Comparison of ENCODE assay signal across 1 cellular context in the genomic region with DNA sequence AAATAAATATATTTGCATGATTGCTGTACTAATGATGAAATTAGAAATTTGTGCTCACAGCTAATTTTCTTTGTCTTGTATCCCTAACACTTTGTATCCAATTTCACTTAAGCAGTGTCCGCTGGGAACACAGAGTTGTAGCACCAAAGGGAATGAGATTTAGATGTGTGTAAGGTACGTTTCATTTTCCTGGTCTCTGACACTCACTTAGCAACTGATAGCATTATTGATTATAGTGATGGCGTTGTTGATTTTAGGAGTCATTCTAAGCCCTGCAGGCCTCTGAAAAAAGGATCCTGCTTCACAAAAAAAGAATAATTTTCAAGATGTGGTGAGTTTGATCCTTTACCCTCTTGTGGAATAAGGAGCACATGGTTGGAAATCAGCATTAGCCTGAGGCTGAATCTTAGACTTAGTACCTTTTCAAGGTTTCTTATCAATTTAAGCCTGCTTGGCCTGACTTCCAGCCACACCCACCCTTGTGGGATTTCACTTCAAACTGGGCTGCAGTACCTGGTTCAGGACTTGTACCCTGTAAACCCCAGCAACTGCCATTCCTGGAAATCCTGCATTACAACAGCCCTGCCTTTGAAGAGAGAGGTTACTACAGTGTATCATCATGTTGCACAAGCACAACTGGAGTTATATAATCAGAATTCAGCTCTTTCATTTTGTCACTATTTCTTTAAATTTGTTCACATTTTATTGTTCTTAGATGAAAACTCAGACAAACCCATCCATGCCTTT.
TF ChIP-seq lines count a peak whose summit lies in the region.

No MANE protein-coding gene starts in this region.

TF ChIP-seq in GM23338, 12 proteins besides CTCF, POLR2A, EP300 and RAD21 (continued from another document):
- TF ChIP-seq, protein P1, sequence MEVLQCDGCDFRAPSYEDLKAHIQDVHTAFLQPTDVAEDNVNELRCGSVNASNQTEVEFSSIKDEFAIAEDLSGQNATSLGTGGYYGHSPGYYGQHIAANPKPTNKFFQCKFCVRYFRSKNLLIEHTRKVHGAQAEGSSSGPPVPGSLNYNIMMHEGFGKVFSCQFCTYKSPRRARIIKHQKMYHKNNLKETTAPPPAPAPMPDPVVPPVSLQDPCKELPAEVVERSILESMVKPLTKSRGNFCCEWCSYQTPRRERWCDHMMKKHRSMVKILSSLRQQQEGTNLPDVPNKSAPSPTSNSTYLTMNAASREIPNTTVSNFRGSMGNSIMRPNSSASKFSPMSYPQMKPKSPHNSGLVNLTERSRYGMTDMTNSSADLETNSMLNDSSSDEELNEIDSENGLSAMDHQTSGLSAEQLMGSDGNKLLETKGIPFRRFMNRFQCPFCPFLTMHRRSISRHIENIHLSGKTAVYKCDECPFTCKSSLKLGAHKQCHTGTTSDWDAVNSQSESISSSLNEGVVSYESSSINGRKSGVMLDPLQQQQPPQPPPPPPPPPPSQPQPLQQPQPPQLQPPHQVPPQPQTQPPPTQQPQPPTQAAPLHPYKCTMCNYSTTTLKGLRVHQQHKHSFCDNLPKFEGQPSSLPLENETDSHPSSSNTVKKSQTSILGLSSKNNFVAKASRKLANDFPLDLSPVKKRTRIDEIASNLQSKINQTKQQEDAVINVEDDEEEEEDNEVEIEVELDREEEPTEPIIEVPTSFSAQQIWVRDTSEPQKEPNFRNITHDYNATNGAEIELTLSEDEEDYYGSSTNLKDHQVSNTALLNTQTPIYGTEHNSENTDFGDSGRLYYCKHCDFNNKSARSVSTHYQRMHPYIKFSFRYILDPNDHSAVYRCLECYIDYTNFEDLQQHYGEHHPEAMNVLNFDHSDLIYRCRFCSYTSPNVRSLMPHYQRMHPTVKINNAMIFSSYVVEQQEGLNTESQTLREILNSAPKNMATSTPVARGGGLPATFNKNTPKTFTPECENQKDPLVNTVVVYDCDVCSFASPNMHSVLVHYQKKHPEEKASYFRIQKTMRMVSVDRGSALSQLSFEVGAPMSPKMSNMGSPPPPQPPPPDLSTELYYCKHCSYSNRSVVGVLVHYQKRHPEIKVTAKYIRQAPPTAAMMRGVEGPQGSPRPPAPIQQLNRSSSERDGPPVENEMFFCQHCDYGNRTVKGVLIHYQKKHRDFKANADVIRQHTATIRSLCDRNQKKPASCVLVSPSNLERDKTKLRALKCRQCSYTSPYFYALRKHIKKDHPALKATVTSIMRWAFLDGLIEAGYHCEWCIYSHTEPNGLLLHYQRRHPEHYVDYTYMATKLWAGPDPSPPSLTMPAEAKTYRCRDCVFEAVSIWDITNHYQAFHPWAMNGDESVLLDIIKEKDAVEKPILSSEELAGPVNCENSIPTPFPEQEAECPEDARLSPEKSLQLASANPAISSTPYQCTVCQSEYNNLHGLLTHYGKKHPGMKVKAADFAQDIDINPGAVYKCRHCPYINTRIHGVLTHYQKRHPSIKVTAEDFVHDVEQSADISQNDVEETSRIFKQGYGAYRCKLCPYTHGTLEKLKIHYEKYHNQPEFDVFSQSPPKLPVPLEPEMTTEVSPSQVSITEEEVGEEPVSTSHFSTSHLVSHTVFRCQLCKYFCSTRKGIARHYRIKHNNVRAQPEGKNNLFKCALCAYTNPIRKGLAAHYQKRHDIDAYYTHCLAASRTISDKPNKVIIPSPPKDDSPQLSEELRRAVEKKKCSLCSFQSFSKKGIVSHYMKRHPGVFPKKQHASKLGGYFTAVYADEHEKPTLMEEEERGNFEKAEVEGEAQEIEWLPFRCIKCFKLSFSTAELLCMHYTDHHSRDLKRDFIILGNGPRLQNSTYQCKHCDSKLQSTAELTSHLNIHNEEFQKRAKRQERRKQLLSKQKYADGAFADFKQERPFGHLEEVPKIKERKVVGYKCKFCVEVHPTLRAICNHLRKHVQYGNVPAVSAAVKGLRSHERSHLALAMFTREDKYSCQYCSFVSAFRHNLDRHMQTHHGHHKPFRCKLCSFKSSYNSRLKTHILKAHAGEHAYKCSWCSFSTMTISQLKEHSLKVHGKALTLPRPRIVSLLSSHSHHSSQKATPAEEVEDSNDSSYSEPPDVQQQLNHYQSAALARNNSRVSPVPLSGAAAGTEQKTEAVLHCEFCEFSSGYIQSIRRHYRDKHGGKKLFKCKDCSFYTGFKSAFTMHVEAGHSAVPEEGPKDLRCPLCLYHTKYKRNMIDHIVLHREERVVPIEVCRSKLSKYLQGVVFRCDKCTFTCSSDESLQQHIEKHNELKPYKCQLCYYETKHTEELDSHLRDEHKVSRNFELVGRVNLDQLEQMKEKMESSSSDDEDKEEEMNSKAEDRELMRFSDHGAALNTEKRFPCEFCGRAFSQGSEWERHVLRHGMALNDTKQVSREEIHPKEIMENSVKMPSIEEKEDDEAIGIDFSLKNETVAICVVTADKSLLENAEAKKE (CRISPR knock-in tag; IDR thresholded peaks at IDR 0.05): no peak
